8 cellular contexts compared by ENCODE assay signal in genomic region chr21:35048706-35049617, GRCh38. TPM values are rescaled to one million over a fixed set of nuclear protein-coding genes. Genes with fewer than 3 reads are reported as not detected.
DNase-seq lines count a peak whose midpoint lies in the region; ATAC-seq and TF ChIP-seq lines count a peak whose summit lies in the region.

Gene RUNX1 (minus strand): TSS chr21:35049302.

- peak within 1 kb of the TSS; percentile 13 for H3K4me3 ChIP-seq in fibroblast of villous mesenchyme (ENCODE audit: low read depth, low read length)
- peak within 1 kb of the TSS; percentile 54 for H3K4me3 ChIP-seq in skeletal muscle cell (ENCODE audit: low read depth, low read length)
- H3K4me3 ChIP-seq in WERI-Rb-1 (ENCODE audit: low read depth, low read length) = no peak within 1 kb of the TSS

- DNase-seq in OCI-M2 (lab: John Stamatoyannopoulos, UW; ENCODE audit: unreplicated experiment) (peak; percentile 61), fibroblast of villous mesenchyme (ENCODE audit: low read depth) (peak; percentile 41), skeletal muscle cell (ENCODE audit: low read depth) (peak; percentile 61), inferior parietal cortex (ENCODE audit: extremely low spot score) (no peak), WERI-Rb-1 (no peak)
- DNase-seq in activated T-cell treated with anti-CD3 and anti-CD28 coated beads, Interleukin-2, amount 50 U/mL, for 4 hours = peak; percentile 60

- no peak for TF ChIP-seq CTCF in fibroblast of villous mesenchyme (IDR thresholded peaks at IDR 0.05; ENCODE audit: insufficient read depth, low read depth, low read length)
- TF ChIP-seq CTCF in WERI-Rb-1 (IDR thresholded peaks at IDR 0.05; ENCODE audit: low read depth, low read length) = no peak

- no peaks in the 10 kb centered on the region for H3K27me3 Mint-ChIP-seq in activated T-cell treated with anti-CD3 and anti-CD28 coated beads, Interleukin-2, amount 50 U/mL, for 4 hours (ENCODE audit: low read depth)

- peaks cover 98% of the 10 kb centered on the region for H3K27me3 ChIP-seq in WERI-Rb-1 (ENCODE audit: insufficient read depth, low read depth, severe bottlenecking)

- H3K9me3 ChIP-seq in WERI-Rb-1 (ENCODE audit: severe bottlenecking) = peaks cover 10% of the 10 kb centered on the region

- H3K4me3 Mint-ChIP-seq in activated T-cell treated with anti-CD3 and anti-CD28 coated beads, Interleukin-2, amount 50 U/mL, for 4 hours = peak within 1 kb of the TSS; percentile 94

- ATAC-seq in GM18511 (IDR thresholded peaks at IDR 0.05; ENCODE audit: unreplicated experiment) (peak; percentile 73), HG02938 (IDR thresholded peaks at IDR 0.05; ENCODE audit: unreplicated experiment) (peak; percentile 61)
- peak; percentile 53 to 57 for ATAC-seq in activated T-cell treated with anti-CD3 and anti-CD28 coated beads, Interleukin-2, amount 50 U/mL, for 4 hours

- no peak within 1 kb of the TSS for H3K27ac ChIP-seq in WERI-Rb-1

- H3K36me3 Mint-ChIP-seq in activated T-cell treated with anti-CD3 and anti-CD28 coated beads, Interleukin-2, amount 50 U/mL, for 4 hours (ENCODE audit: insufficient read depth) = peaks cover 10% of the 10 kb centered on the region

- H3K9me3 Mint-ChIP-seq in activated T-cell treated with anti-CD3 and anti-CD28 coated beads, Interleukin-2, amount 50 U/mL, for 4 hours = no peaks in the 10 kb centered on the region

- no peaks in the 10 kb centered on the region for H3K36me3 ChIP-seq in WERI-Rb-1

- H3K4me1 Mint-ChIP-seq in activated T-cell treated with anti-CD3 and anti-CD28 coated beads, Interleukin-2, amount 50 U/mL, for 4 hours (ENCODE audit: low read depth) = peaks cover 73% of the 10 kb centered on the region

RNA-seq across cellular contexts. Expression of gene RUNX1, which starts in this region (rescaled TPM):
- 100 to 1,000 TPM in 1 of 3 donors, 10 to 100 TPM in 2; 91.6 to 116 (median 99.9) TPM for total RNA-seq in activated T-cell treated with anti-CD3 and anti-CD28 coated beads, Interleukin-2, amount 50 U/mL, for 4 hours
- 21.6 and 37.4 TPM in 2 replicates for total RNA-seq in fibroblast of villous mesenchyme

Comparison
In these comparisons a context has a peak if more than half of its experiments do, and no peak if none do; other contexts are left out.
1. DNase-seq: peak in OCI-M2 (single experiment), activated T-cell treated with anti-CD3 and anti-CD28 coated beads, Interleukin-2, amount 50 U/mL, for 4 hours (single experiment), fibroblast of villous mesenchyme (single experiment) and skeletal muscle cell (single experiment); none in inferior parietal cortex (single experiment) and WERI-Rb-1 (single experiment).
2. Peak in every context shown above with its lines, with median percentiles within 50 percentile points of each other: ATAC-seq.